7 cellular contexts compared by ENCODE assay signal in genomic region chr4:18669390-18669789, GRCh38.
"Had no signal": no experiment of that assay in that cellular context is flagged by ENCODE, and none has a peak within 500 bp of the region (broad histone marks: within the 10 kb centered on the region; RNA-seq: fewer than 3 reads in every experiment).

No MANE protein-coding gene starts in this region.

- ATAC-seq: HCT116, HepG2 had no signal

- DNase-seq: GM23248, GOT3, H7, HFFc6, KBM-7 had no signal
